Comparison of ENCODE assay signal across 10 cellular contexts in the genomic region with DNA sequence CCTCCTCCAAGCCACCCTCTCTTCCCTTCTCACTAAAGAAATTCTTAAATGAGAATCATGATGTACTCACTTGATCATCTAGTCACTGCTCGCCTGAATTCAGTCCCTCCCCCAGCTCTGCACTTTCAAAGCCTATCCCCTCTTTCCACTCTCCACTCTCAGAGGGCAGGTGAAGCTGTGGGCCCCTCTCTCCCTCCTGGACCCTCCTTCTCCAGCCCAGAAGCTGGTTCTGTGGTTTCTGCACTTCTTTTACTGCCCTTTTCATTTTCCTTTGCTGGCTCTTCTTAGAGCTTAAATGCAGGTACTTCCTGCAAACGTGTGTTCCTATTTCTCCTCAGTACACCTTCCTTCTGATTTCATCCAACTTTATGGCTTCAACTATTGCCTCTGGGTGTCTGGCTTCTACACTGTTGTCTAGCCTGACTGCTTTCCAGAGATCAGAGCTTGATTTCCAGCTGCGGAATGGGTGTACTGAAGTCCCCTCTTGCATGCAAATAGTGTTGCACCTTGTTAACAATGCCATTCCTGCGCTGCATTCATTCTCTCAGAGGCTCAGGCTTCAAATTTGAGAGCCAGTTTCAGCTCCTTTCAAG. TPM values are rescaled to one million over a fixed set of nuclear protein-coding genes. Genes with fewer than 3 reads are reported as not detected.
DNase-seq lines count a peak whose midpoint lies in the region; ATAC-seq and TF ChIP-seq lines count a peak whose summit lies in the region.
"Had no signal": no experiment of that assay in that cellular context is flagged by ENCODE, and none has a peak within 500 bp of the region (broad histone marks: within the 10 kb centered on the region; RNA-seq: fewer than 3 reads in every experiment).

No MANE protein-coding gene starts in this region.

- H2AFZ ChIP-seq in GM23248: peak overlapping the region; percentile 69

- WGBS in GM23248 (ENCODE audit: low coverage in 1 of 2, low lambda C conversion rate in 2 of 2, missing lambda C conversion rate in 2 of 2), 2 experiments: 78 to 87% methylated on average over 4 of the region's 4 CpGs
- WGBS in transverse colon (ENCODE audit: low coverage in 1 of 2), 2 donors: 45 to 54% methylated on average over 4 of the region's 4 CpGs
- WGBS in testis, 2 donors: 62 to 64% methylated on average over 4 of the region's 4 CpGs

- H3K9me3 ChIP-seq in GM23248 (ENCODE audit: low read depth): no peaks in the 10 kb centered on the region
- peaks cover 2% of the 10 kb centered on the region in 2 donors for H3K9me3 ChIP-seq in transverse colon
- no peaks in the 10 kb centered on the region for H3K9me3 ChIP-seq in testis

- in situ Hi-C loops in GM23248 (cut with MboI): no loop called here
- in situ Hi-C loops in transverse colon (cut with MboI; ENCODE audit: low pct_ligation_motif_present in 1 of 4, low pct_unique_long_range_greater_than_20kb in 1 of 4, low sequenced_read_pairs in 3 of 4): no loop called here

- H3F3A ChIP-seq in GM23248 (ENCODE audit: insufficient read depth): peaks cover 31% of the 10 kb centered on the region

- H3K4me2 ChIP-seq in GM23248 (ENCODE audit: unreplicated experiment): peak overlapping the region; percentile 7

- no peaks in the 10 kb centered on the region for H4K20me1 ChIP-seq in GM23248 (ENCODE audit: insufficient read depth)

- peak; percentile 7 for ATAC-seq in foreskin keratinocyte
- no peak for ATAC-seq in GM19324 (IDR thresholded peaks at IDR 0.05; ENCODE audit: low FRiP score, unreplicated experiment)

- intact Hi-C loops in transverse colon (cut with DNase I; ENCODE audit: low total_unique reads): no loop called here
- intact Hi-C loops in testis (cut with DNase I; ENCODE audit: low total_unique reads): no loop called here

- no peak for TF ChIP-seq EP300 in transverse colon (IDR thresholded peaks at IDR 0.05; ENCODE audit: low read depth)

- TF ChIP-seq CTCF in foreskin keratinocyte (conservative IDR thresholded peaks at IDR 0.05) (no peak), transverse colon (IDR thresholded peaks at IDR 0.05) (no peak), testis (IDR thresholded peaks at IDR 0.05) (no peak)

- no peak for DNase-seq in GM23248
- peak; percentile 76 for DNase-seq in OCI-M1 (lab: John Stamatoyannopoulos, UW)
- DNase-seq in foreskin keratinocyte: no peak
- no peak for DNase-seq in transverse colon
- DNase-seq in testis: no peak
- DNase-seq in NCI-H510A (lab: John Stamatoyannopoulos, UW): no peak
- DNase-seq: activated CD8-positive, alpha-beta memory T cell treated with anti-CD3 and anti-CD28 coated beads, Interleukin-2, amount 50 U/mL, for 48 hours; amygdala; NCI-H2081 treated with DMSO at 0.1 percent for 48 hours had no signal

- H3K4me3 ChIP-seq in GM23248: no peak overlapping the region
- no peak overlapping the region for H3K4me3 ChIP-seq in transverse colon
- no peak overlapping the region for H3K4me3 ChIP-seq in testis

- H3K4me1 ChIP-seq in GM23248 (ENCODE audit: insufficient read depth): peaks cover 16% of the 10 kb centered on the region
- peaks cover 27% of the 10 kb centered on the region for H3K4me1 ChIP-seq in foreskin keratinocyte
- peaks cover 17 to 24% (median 20%) of the 10 kb centered on the region in 4 donors for H3K4me1 ChIP-seq in transverse colon
- H3K4me1 ChIP-seq in testis: peaks cover 17% of the 10 kb centered on the region

- H3K9me2 ChIP-seq in GM23248 (ENCODE audit: insufficient read depth): no peaks in the 10 kb centered on the region

- H3K27ac ChIP-seq in GM23248 (no peak overlapping the region), foreskin keratinocyte (peak overlapping the region; percentile 51), transverse colon (peak overlapping the region; percentile 50 to 70 (median 56)), testis (peak overlapping the region in 1 of 2 donors; percentile 72)

- 0 out of 2 replicates have a peak overlapping the region, but pooled peaks have one; percentile 5 for H3K9ac ChIP-seq in GM23248

- no peaks in the 10 kb centered on the region for H3K27me3 ChIP-seq in GM23248 (replicated peaks; ENCODE audit: insufficient read depth)
- no peaks in the 10 kb centered on the region for H3K27me3 ChIP-seq in foreskin keratinocyte
- no peaks in the 10 kb centered on the region for H3K27me3 ChIP-seq in transverse colon
- no peaks in the 10 kb centered on the region for H3K27me3 ChIP-seq in testis

- H3K79me2 ChIP-seq in GM23248 (ENCODE audit: insufficient read depth): no peaks in the 10 kb centered on the region

- no peak for TF ChIP-seq POLR2A in transverse colon (IDR thresholded peaks at IDR 0.05)
- no peak for TF ChIP-seq POLR2A in testis (IDR thresholded peaks at IDR 0.05)

- H3K36me3 ChIP-seq in GM23248 (ENCODE audit: low read depth) (no peaks in the 10 kb centered on the region), transverse colon (no peaks in the 10 kb centered on the region), testis (ENCODE audit: low read depth, missing control alignments) (no peaks in the 10 kb centered on the region)

RNA-seq across cellular contexts. Expression of a gene that starts 15.2 kb away (rescaled TPM):
- not detected in 2 replicates for total RNA-seq in GM23248 (2014; rRNA removed; shearing (Covaris generic))
- polyA plus RNA-seq in GM23248 (2016; fragmentation: Nextera tagmentation; extraction: Ambion mirVana) (not detected in 2 replicates), foreskin keratinocyte (0.02 TPM in 1 of 2 replicates, not detected in the other), testis (ENCODE audit: insufficient read depth, low read depth, low replicate concordance) (212 TPM)
- total RNA-seq in foreskin keratinocyte (not detected in 2 replicates), transverse colon (under 1 TPM in 1 of 4 donors, not detected in 3; 0.27 TPM), testis (10 to 100 TPM; 15.3 to 30.5 TPM)

RNA-seq across cellular contexts. Expression of a gene that starts 43.3 kb away (rescaled TPM):
- 204 and 277 TPM in 2 replicates for total RNA-seq in GM23248 (2014; rRNA removed; shearing (Covaris generic))
- polyA plus RNA-seq in GM23248 (2016; fragmentation: Nextera tagmentation; extraction: Ambion mirVana) (290 and 299 TPM in 2 replicates), foreskin keratinocyte (134 and 162 TPM in 2 replicates), testis (ENCODE audit: insufficient read depth, low read depth, low replicate concordance) (180 TPM)
- total RNA-seq in foreskin keratinocyte (247 and 251 TPM in 2 replicates), transverse colon (100 to 1,000 TPM; 110 to 322 (median 213) TPM), testis (100 to 1,000 TPM; 177 to 224 TPM)

Comparison
In these comparisons a context has a peak if more than half of its experiments do, and no peak if none do; other contexts are left out.
1. RNA of a gene that starts 15.2 kb away (total RNA-seq): 15.3 to 30.5 TPM in testis; not detected in GM23248, not detected in foreskin keratinocyte and 0.27 TPM in transverse colon; every median in the first group is over 10 times any median in the second.